ENCODE assay signal across 19 cellular contexts in the genomic region with DNA sequence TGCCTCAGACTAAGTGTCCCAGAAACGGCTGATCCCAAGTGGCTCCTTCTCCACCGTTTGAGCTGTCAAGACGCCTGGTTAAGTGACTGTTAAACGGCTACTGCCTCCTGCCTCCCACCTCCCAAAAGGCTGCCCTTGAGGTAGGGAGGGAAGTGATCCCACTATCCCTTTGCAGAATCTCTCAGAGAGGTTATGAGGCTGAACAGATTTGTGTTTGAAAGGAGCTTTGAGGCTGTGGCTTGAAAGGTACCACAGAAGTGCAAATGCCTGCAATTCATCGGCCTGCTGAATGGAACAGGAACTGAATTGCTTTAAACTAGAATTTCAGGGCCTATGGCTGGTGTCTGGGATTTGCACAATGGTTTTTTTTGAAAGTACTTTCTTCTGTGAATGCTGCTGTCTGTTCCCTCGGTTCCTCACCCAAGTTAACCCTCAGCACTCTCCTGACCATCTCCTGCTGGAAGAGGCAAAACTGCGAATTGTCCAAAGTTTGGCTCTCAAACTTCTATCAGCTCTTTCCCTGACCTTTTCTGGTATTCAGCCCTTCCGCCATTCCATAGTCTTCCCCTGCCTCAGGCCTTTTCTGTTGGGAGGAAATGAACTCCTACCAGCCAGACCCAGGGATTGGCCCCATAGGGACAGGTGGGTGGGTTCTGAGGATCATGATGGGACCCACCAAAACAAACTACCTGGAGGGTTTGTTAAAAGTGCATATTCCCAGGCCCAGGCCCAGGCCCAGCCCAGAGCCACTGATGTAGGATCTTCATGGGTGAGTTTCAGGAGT.
"Had no signal": no experiment of that assay in that cellular context is flagged by ENCODE, and none has a peak within 500 bp of the region (broad histone marks: within the 10 kb centered on the region; RNA-seq: fewer than 3 reads in every experiment).

No MANE protein-coding gene starts in this region.

- H3K4me3 ChIP-seq: breast epithelium, heart left ventricle, prostate gland, right lobe of liver, smooth muscle cell had no signal

- H3K4me3 Mint-ChIP-seq: activated naive CD4-positive, alpha-beta T cell treated with anti-CD3 and anti-CD28 coated beads for 36 hours; activated naive CD8-positive, alpha-beta T cell treated with anti-CD3 and anti-CD28 coated beads, Interleukin-2, amount 50 U/mL, for 24 hours; activated T-helper 17 cell treated with anti-CD3 and anti-CD28 coated beads, Interleukin-2, amount 50 U/mL, for 72 hours; effector memory CD8-positive, alpha-beta T cell; memory B cell; naive thymus-derived CD8-positive, alpha-beta T cell; stimulated activated naive CD8-positive, alpha-beta T cell treated with anti-CD3 and anti-CD28 coated beads, Interleukin-15, Interleukin-2, amounts not matched to agents 100 ng/mL and 50 ng/mL, for 24 hours; T-helper 2 cell treated with Interferon-gamma antibody and Interleukin-4, amounts not matched to agents 5 μg/mL and 100 μg/mL, for 36 hours had no signal

- H3K27ac ChIP-seq: breast epithelium, foreskin keratinocyte, heart left ventricle, prostate gland, right lobe of liver had no signal

- H3K36me3 Mint-ChIP-seq: memory B cell; naive thymus-derived CD8-positive, alpha-beta T cell had no signal

- H3K27ac Mint-ChIP-seq: activated naive CD4-positive, alpha-beta T cell treated with anti-CD3 and anti-CD28 coated beads for 36 hours; activated naive CD8-positive, alpha-beta T cell treated with anti-CD3 and anti-CD28 coated beads, Interleukin-2, amount 50 U/mL, for 24 hours; activated T-helper 17 cell treated with anti-CD3 and anti-CD28 coated beads, Interleukin-2, amount 50 U/mL, for 72 hours; effector memory CD8-positive, alpha-beta T cell; memory B cell; stimulated activated naive CD8-positive, alpha-beta T cell treated with anti-CD3 and anti-CD28 coated beads, Interleukin-15, Interleukin-2, amounts not matched to agents 100 ng/mL and 50 ng/mL, for 24 hours; T-helper 2 cell treated with Interferon-gamma antibody and Interleukin-4, amounts not matched to agents 5 μg/mL and 100 μg/mL, for 36 hours had no signal

- H3K36me3 ChIP-seq: breast epithelium, heart left ventricle, prostate gland, right lobe of liver had no signal

- H3K9me3 ChIP-seq: breast epithelium, heart left ventricle, prostate gland, right lobe of liver had no signal

- H3K27me3 Mint-ChIP-seq: activated T-helper 17 cell treated with anti-CD3 and anti-CD28 coated beads, Interleukin-2, amount 50 U/mL, for 72 hours had no signal

- ATAC-seq: activated T-helper 17 cell treated with anti-CD3 and anti-CD28 coated beads, Interleukin-2, amount 50 U/mL, for 72 hours; effector memory CD8-positive, alpha-beta T cell; foreskin keratinocyte; heart left ventricle; left ventricle myocardium superior; naive thymus-derived CD8-positive, alpha-beta T cell; right lobe of liver had no signal

- H3K4me2 ChIP-seq: smooth muscle cell had no signal

- H3K27me3 ChIP-seq: breast epithelium, foreskin keratinocyte, heart left ventricle, right lobe of liver had no signal

- H3K4me1 ChIP-seq: breast epithelium, foreskin keratinocyte, heart left ventricle, right lobe of liver had no signal

- DNase-seq: activated CD4-positive, CD25-positive, alpha-beta regulatory T cell treated with anti-CD3 and anti-CD28 coated beads, Interleukin-2, amount 50 U/mL, for 72 hours; activated naive CD4-positive, alpha-beta T cell treated with anti-CD3 and anti-CD28 coated beads for 36 hours; activated naive CD8-positive, alpha-beta T cell treated with anti-CD3 and anti-CD28 coated beads, Interleukin-2, amount 50 U/mL, for 24 hours; activated T-cell treated with anti-CD3 and anti-CD28 coated beads for 4 hours; aorta; dermis blood vessel endothelial cell; effector memory CD8-positive, alpha-beta T cell; foreskin keratinocyte; heart left ventricle; left ventricle myocardium superior; naive thymus-derived CD8-positive, alpha-beta T cell; right lobe of liver had no signal

- H3K9me3 Mint-ChIP-seq: activated naive CD4-positive, alpha-beta T cell treated with anti-CD3 and anti-CD28 coated beads for 36 hours; activated naive CD8-positive, alpha-beta T cell treated with anti-CD3 and anti-CD28 coated beads, Interleukin-2, amount 50 U/mL, for 24 hours; activated T-helper 17 cell treated with anti-CD3 and anti-CD28 coated beads, Interleukin-2, amount 50 U/mL, for 72 hours; effector memory CD8-positive, alpha-beta T cell; memory B cell; stimulated activated naive CD8-positive, alpha-beta T cell treated with anti-CD3 and anti-CD28 coated beads, Interleukin-15, Interleukin-2, amounts not matched to agents 100 ng/mL and 50 ng/mL, for 24 hours; T-helper 2 cell treated with Interferon-gamma antibody and Interleukin-4, amounts not matched to agents 5 μg/mL and 100 μg/mL, for 36 hours had no signal
